ENCODE assay signal across 19 cellular contexts in genomic region chr6:106731144-106731842, GRCh38.
DNase-seq lines count a peak whose midpoint lies in the region; ATAC-seq and TF ChIP-seq lines count a peak whose summit lies in the region.
"Had no signal": no experiment of that assay in that cellular context is flagged by ENCODE, and none has a peak within 500 bp of the region (broad histone marks: within the 10 kb centered on the region; RNA-seq: fewer than 3 reads in every experiment).

No MANE protein-coding gene starts in this region.

- no peaks in the 10 kb centered on the region for H3K9me2 ChIP-seq in OCI-LY7 (ENCODE audit: insufficient read depth, low read length)

- DNase-seq in COLO668 (lab: John Stamatoyannopoulos, UW; ENCODE audit: unreplicated experiment) (peak; percentile 8), OCI-LY7 (ENCODE audit: low spot score) (no peak), kidney tubule cell (ENCODE audit: low spot score) (peak; percentile 69), progenitor cell of endocrine pancreas (ENCODE audit: low spot score, unreplicated experiment) (no peak), AG20443 (ENCODE audit: low spot score) (no peak), activated T-cell treated with anti-CD3 and anti-CD28 coated beads for 4 hours (no peak)
- DNase-seq: activated CD4-positive, alpha-beta T cell treated with anti-CD3 and anti-CD28 coated beads for 36 hours; COR-L47; GF-D8; Kasumi-1; NCI-H1417; NCI-H82; retina; stimulated activated naive CD8-positive, alpha-beta T cell treated with anti-CD3 and anti-CD28 coated beads, Interleukin-15, Interleukin-2, amounts not matched to agents 100 U/mL and 50 U/mL, for 24 hours had no signal

- POLR2A ChIA-PET in OCI-LY7 (lab: Charles Lee): no interaction called here

- H3K36me3 ChIP-seq in OCI-LY7 (ENCODE audit: insufficient read depth, low read length): no peaks in the 10 kb centered on the region; the same call in 1 of the 2 replicates
- H3K36me3 ChIP-seq: gastroesophageal sphincter had no signal

- H3K4me1 ChIP-seq in OCI-LY7 (ENCODE audit: insufficient read depth, low read length, poor library complexity, severe bottlenecking): peaks cover 58% of the 10 kb centered on the region

- CTCF ChIA-PET in OCI-LY7 (lab: Charles Lee; ENCODE audit: unreplicated experiment): no interaction called here

- no peaks in the 10 kb centered on the region for H3K27me3 Mint-ChIP-seq in progenitor cell of endocrine pancreas

- intact Hi-C loops in OCI-LY7 (cut with micrococcal nuclease; ENCODE audit: unreplicated experiment): no loop called here

- TF ChIP-seq CTCF in OCI-LY7 (conservative IDR thresholded peaks at IDR 0.05; ENCODE audit: low read length) (no peak), progenitor cell of endocrine pancreas (IDR thresholded peaks at IDR 0.05; ENCODE audit: unreplicated experiment) (no peak)

- H3K4me2 ChIP-seq in OCI-LY7 (ENCODE audit: low read length): peak overlapping the region; percentile 10; the same call in 1 of the 2 replicates

- peak overlapping the region; percentile 97 for H3K27ac Mint-ChIP-seq in progenitor cell of endocrine pancreas
- H3K27ac Mint-ChIP-seq: activated CD4-positive, alpha-beta T cell treated with anti-CD3 and anti-CD28 coated beads for 36 hours had no signal

- no peak overlapping the region; the same call in 1 of the 2 replicates for H2AFZ ChIP-seq in OCI-LY7 (ENCODE audit: low read length)

- peaks cover 5% of the 10 kb centered on the region for H3K36me3 Mint-ChIP-seq in progenitor cell of endocrine pancreas (ENCODE audit: insufficient read depth)

- no TSS peak for BruUV-seq in OCI-LY7 (replicated peaks; lab: Mats Ljungman, UMichigan)

- H3K9me3 Mint-ChIP-seq in progenitor cell of endocrine pancreas (ENCODE audit: low read depth): peaks cover 16% of the 10 kb centered on the region
- H3K9me3 Mint-ChIP-seq: neural crest cell had no signal

- no peak overlapping the region for H3K27ac ChIP-seq in OCI-LY7 (ENCODE audit: low read depth, low read length, poor library complexity, severe bottlenecking)
- H3K27ac ChIP-seq: gastroesophageal sphincter had no signal

- peak overlapping the region; percentile 3 for H3K4me3 Mint-ChIP-seq in progenitor cell of endocrine pancreas (ENCODE audit: low read depth)
- H3K4me3 Mint-ChIP-seq: activated CD4-positive, alpha-beta T cell treated with anti-CD3 and anti-CD28 coated beads for 36 hours; neural crest cell had no signal

- peaks cover 57% of the 10 kb centered on the region for H3K4me1 Mint-ChIP-seq in progenitor cell of endocrine pancreas (ENCODE audit: low read depth)
- H3K4me1 Mint-ChIP-seq: activated CD4-positive, alpha-beta T cell treated with anti-CD3 and anti-CD28 coated beads for 36 hours; neural crest cell had no signal

- ATAC-seq in GM21381 (IDR thresholded peaks at IDR 0.05; ENCODE audit: unreplicated experiment) (no peak), GM21825 (IDR thresholded peaks at IDR 0.05; ENCODE audit: unreplicated experiment) (no peak)
- ATAC-seq: activated CD4-positive, alpha-beta T cell treated with anti-CD3 and anti-CD28 coated beads for 36 hours; esophagus mucosa; gastroesophageal sphincter; stimulated activated naive CD8-positive, alpha-beta T cell treated with anti-CD3 and anti-CD28 coated beads, Interleukin-15, Interleukin-2, amounts not matched to agents 100 U/mL and 50 U/mL, for 24 hours had no signal

- H3K4me3 ChIP-seq in OCI-LY7 (ENCODE audit: low read depth, low read length, poor library complexity, severe bottlenecking): no peak overlapping the region
- H3K4me3 ChIP-seq: gastroesophageal sphincter had no signal

- no peaks in the 10 kb centered on the region for H4K20me1 ChIP-seq in OCI-LY7 (ENCODE audit: insufficient read depth, low read length)

- H3K9me3 ChIP-seq in OCI-LY7 (ENCODE audit: low read length): 0 out of 2 replicates have a peak, but pooled peaks cover 6% of the 10 kb centered on the region

- H3K79me2 ChIP-seq in OCI-LY7 (ENCODE audit: insufficient read depth, low read depth, low read length): no peaks in the 10 kb centered on the region

Comparison
In these comparisons a context has a peak if more than half of its experiments do, and no peak if none do; other contexts are left out.
1. DNase-seq: peak in COLO668 (single experiment) and kidney tubule cell (single experiment); none in OCI-LY7 (single experiment), progenitor cell of endocrine pancreas (single experiment), AG20443 (single experiment) and activated T-cell treated with anti-CD3 and anti-CD28 coated beads for 4 hours (single experiment).